In genomic region chrX:48972214-48973164, GRCh38 we compare ENCODE assay signal across 1 cellular context.
TF ChIP-seq lines count a peak whose summit lies in the region.

No MANE protein-coding gene starts in this region.

TF ChIP-seq in K562, 482 proteins besides CTCF, POLR2A, EP300 and RAD21 (continues in another document):
- TF ChIP-seq ZNF57 (CRISPR knock-in tag; IDR thresholded peaks at IDR 0.05) (no peak), NFIC (IDR thresholded peaks at IDR 0.05) (peak; percentile 79), MTA2 (IDR thresholded peaks at IDR 0.05; ENCODE audit: low read depth) (no peak), ZNF232 (CRISPR knock-in tag; IDR thresholded peaks at IDR 0.05) (no peak), SMAD4 (CRISPR knock-in tag; conservative IDR thresholded peaks at IDR 0.05) (no peak), ATF7 (IDR thresholded peaks at IDR 0.05) (peak; percentile 30; the same call in 1 of the 2 replicates), STAG1 (CRISPR knock-in tag; IDR thresholded peaks at IDR 0.05; ENCODE audit: borderline replicate concordance) (no peak), BCOR (IDR thresholded peaks at IDR 0.05) (no peak), ZC3H8 (IDR thresholded peaks at IDR 0.05) (no peak), SPI1 (IDR thresholded peaks at IDR 0.05; ENCODE audit: borderline replicate concordance, low read depth, low read length) (peak; percentile 64; the same call in 1 of the 2 replicates), HNRNPL (IDR thresholded peaks at IDR 0.05; ENCODE audit: low read depth, low read length) (no peak), SUPT5H (IDR thresholded peaks at IDR 0.05) (peak; percentile 57; the same call in 1 of the 2 replicates), DPF2 (IDR thresholded peaks at IDR 0.05) (0 out of 2 replicates have a peak, but pooled peaks have one; percentile 24), DLX4 (CRISPR knock-in tag; IDR thresholded peaks at IDR 0.05) (no peak), DMBX1 (CRISPR knock-in tag; IDR thresholded peaks at IDR 0.05; ENCODE audit: borderline replicate concordance) (no peak), POLR2H (tag; IDR thresholded peaks at IDR 0.05; ENCODE audit: low read depth) (no peak), ZBTB7A (IDR thresholded peaks at IDR 0.05; ENCODE audit: borderline replicate concordance, control insufficient read depth, low read depth, low read length) (peak; percentile 62; the same call in 1 of the 2 replicates), USF1 (CRISPR knock-in tag; IDR thresholded peaks at IDR 0.05) (no peak), TEAD4 (IDR thresholded peaks at IDR 0.05; ENCODE audit: low read length) (peak; percentile 34; the same call in 1 of the 2 replicates), TEAD4 (CRISPR knock-in tag; IDR thresholded peaks at IDR 0.05; ENCODE audit: borderline replicate concordance) (no peak), ZBTB40 (IDR thresholded peaks at IDR 0.05) (no peak), ZBTB40 (CRISPR knock-in tag; IDR thresholded peaks at IDR 0.05) (no peak), FOXA1 (IDR thresholded peaks at IDR 0.05; ENCODE audit: borderline replicate concordance) (no peak), VEZF1 (CRISPR knock-in tag; IDR thresholded peaks at IDR 0.05) (peak; percentile 37; the same call in 1 of the 2 replicates), CBFA2T3 (IDR thresholded peaks at IDR 0.05) (0 out of 2 replicates have a peak, but pooled peaks have one; percentile 27), ZSCAN29 (IDR thresholded peaks at IDR 0.05) (no peak), EGR1 (conservative IDR thresholded peaks at IDR 0.05) (0 out of 2 replicates have a peak, but pooled peaks have one; percentile 26), POU5F1 (IDR thresholded peaks at IDR 0.05; ENCODE audit: borderline replicate concordance, low read depth, low read length, partially characterized antibody) (no peak), SMC3 (conservative IDR thresholded peaks at IDR 0.05; ENCODE audit: insufficient read depth, low read depth, low read length) (peak; percentile 44; the same call in 1 of the 2 replicates), BMI1 (IDR thresholded peaks at IDR 0.05; ENCODE audit: low read length) (no peak), SMARCE1 (IDR thresholded peaks at IDR 0.05) (peak; percentile 27; the same call in 1 of the 2 replicates), POLR2AphosphoS2 (IDR thresholded peaks at IDR 0.05; ENCODE audit: low read length) (0 out of 2 replicates have a peak, but pooled peaks have one; percentile 55), STAT5A (IDR thresholded peaks at IDR 0.05; ENCODE audit: borderline replicate concordance, low read length) (no peak), RB1 (IDR thresholded peaks at IDR 0.05; ENCODE audit: low read depth) (0 out of 2 replicates have a peak, but pooled peaks have one; percentile 39), HMGN3 (IDR thresholded peaks at IDR 0.05; ENCODE audit: borderline replicate concordance, extremely low read depth, insufficient read length, low read depth, low read length) (no peak), ARID1B (IDR thresholded peaks at IDR 0.05) (0 out of 2 replicates have a peak, but pooled peaks have one; percentile 27), WHSC1 (IDR thresholded peaks at IDR 0.05; ENCODE audit: low read length) (no peak), HMG20A (CRISPR knock-in tag; conservative IDR thresholded peaks at IDR 0.05) (no peak), NCOA1 (IDR thresholded peaks at IDR 0.05; ENCODE audit: low read depth) (no peak), SREBF1 (IDR thresholded peaks at IDR 0.05; ENCODE audit: borderline replicate concordance, low read depth, low read length) (no peak), FOXJ3 (CRISPR knock-in tag; IDR thresholded peaks at IDR 0.05) (no peak), RCOR1 (IDR thresholded peaks at IDR 0.05; ENCODE audit: borderline replicate concordance in 1 of 2, low read depth in 2 of 2, low read length in 2 of 2) (peak in 1 of 2 experiments; percentile 65; a peak in 2 of 4 replicates), ZNF76 (CRISPR knock-in tag; IDR thresholded peaks at IDR 0.05; ENCODE audit: borderline replicate concordance) (no peak), TEAD1 (CRISPR knock-in tag; IDR thresholded peaks at IDR 0.05) (0 out of 4 replicates have a peak, but pooled peaks of 1 of the 2 experiments have one; percentile 26), MAZ (CRISPR knock-in tag; conservative IDR thresholded peaks at IDR 0.05 in 1 of 2, IDR thresholded peaks at IDR 0.05 in 1 of 2) (peak in 1 of 2 experiments; percentile 64; a peak in 2 of 4 replicates), RREB1 (CRISPR knock-in tag; IDR thresholded peaks at IDR 0.05) (no peak), GATA2 (CRISPR knock-in tag; IDR thresholded peaks at IDR 0.05) (peak; percentile 50; the same call in 1 of the 2 replicates), CGGBP1 (CRISPR knock-in tag; IDR thresholded peaks at IDR 0.05) (no peak), ADNP (tag; IDR thresholded peaks at IDR 0.05) (no peak), MITF (IDR thresholded peaks at IDR 0.05) (no peak)
